In genomic region chr18:11981633-11982366, GRCh38 we compare ENCODE assay signal across 8 cellular contexts. TPM values are rescaled to one million over a fixed set of nuclear protein-coding genes. Genes with fewer than 3 reads are reported as not detected.
A peak's percentile ranks its signal among the peaks of the same experiment; 100 is the strongest.
DNase-seq lines count a peak whose midpoint lies in the region; ATAC-seq, FAIRE-seq and TF ChIP-seq lines count a peak whose summit lies in the region.

No MANE protein-coding gene starts in this region.

- TF ChIP-seq CTCF in BE2C (IDR thresholded peaks at IDR 0.05; ENCODE audit: low read depth, low read length) (no peak), HepG2 (CRISPR knock-in tag; IDR thresholded peaks at IDR 0.05) (no peak)

- TF ChIP-seq RAD21 in HepG2 (CRISPR knock-in tag; IDR thresholded peaks at IDR 0.05): peak; percentile 72

- no peaks in the 10 kb centered on the region for H3K36me3 ChIP-seq in BE2C
- H3K36me3 ChIP-seq in HepG2 (replicated peaks in 1 of 2; ENCODE audit: control insufficient read depth in 1 of 2, insufficient read depth in 2 of 2, low read length in 2 of 2): 0 out of 5 replicates have a peak, but pooled peaks cover 0 to 3% of the 10 kb centered on the region in 2 experiments

- no TSS peak for BruUV-seq in HepG2 (replicated peaks; lab: Mats Ljungman, UMichigan)

- in situ Hi-C loops in SK-MEL-5 (cut with HindIII; ENCODE audit: low pct_unique_long_range_greater_than_20kb, low sequenced_read_pairs): no loop called here
- in situ Hi-C loops in HepG2 (cut with HindIII; ENCODE audit: extremely low pct_ligation_motif_present, low pct_unique_long_range_greater_than_20kb): no loop called here

- H3K4me2 ChIP-seq in HepG2 (ENCODE audit: low read depth, low read length): peak overlapping the region; percentile 87

- H3K4me1 ChIP-seq in BE2C (no peaks in the 10 kb centered on the region), HepG2 (ENCODE audit: insufficient read depth, low read length) (peaks cover 59% of the 10 kb centered on the region)

- H4K20me1 ChIP-seq in HepG2 (ENCODE audit: insufficient read depth, low read length): peaks cover 5% of the 10 kb centered on the region; the same call in 1 of the 2 replicates

- H3K9me3 ChIP-seq in BE2C (no peaks in the 10 kb centered on the region), HepG2 (ENCODE audit: low read length) (no peaks in the 10 kb centered on the region)

- FAIRE-seq in HepG2 (lab: Jason Lieb, UNC): peak; percentile 61

- WGBS in HepG2 (ENCODE audit: low lambda C conversion rate): 0% methylated on average over 13 of the region's 62 CpGs

- ATAC-seq in GM19043 (IDR thresholded peaks at IDR 0.05; ENCODE audit: low read depth, unreplicated experiment): peak; percentile 12
- ATAC-seq in HG03175 (IDR thresholded peaks at IDR 0.05; ENCODE audit: unreplicated experiment): peak; percentile 20
- ATAC-seq in HepG2: peak; percentile 73

- no peak for DNase-seq in BE2C
- DNase-seq in SK-MEL-5 (ENCODE audit: low read depth, low spot score): peak; percentile 40
- peak; percentile 9 for DNase-seq in central memory CD4-positive, alpha-beta T cell
- DNase-seq in HepG2 (ENCODE audit: low spot score): peak; percentile 92
- peak; percentile 49 for DNase-seq in stimulated activated CD8-positive, alpha-beta memory T cell treated with anti-CD3 and anti-CD28 coated beads, Interleukin-4, amount 100 ng/mL, for 48 hours
- no peak for DNase-seq in DMS114 treated with DMSO at 0.1 percent for 48 hours (lab: John Stamatoyannopoulos, UW; ENCODE audit: unreplicated experiment)

- POLR2A ChIA-PET in HepG2 (lab: Yijun Ruan, JAX): interaction anchor here (0.6 to 5.8 kb wide), 20 partner anchors 13 to 976 kb away, joined by 3 to 328 read pairs (median 7); no protein-coding TSS in a partner anchor

- peak overlapping the region; percentile 40 for H3K4me3 ChIP-seq in BE2C (ENCODE audit: low read depth, low read length)
- H3K4me3 ChIP-seq in HepG2 (replicated peaks in 1 of 3; ENCODE audit: insufficient read depth in 1 of 3, low read depth in 2 of 3, low read length in 3 of 3): peak overlapping the region; percentile 72 to 79 (median 78)

- peaks cover 11% of the 10 kb centered on the region for H3K27me3 ChIP-seq in BE2C
- no peaks in the 10 kb centered on the region for H3K27me3 ChIP-seq in HepG2 (ENCODE audit: control insufficient read depth in 1 of 2, insufficient read depth in 2 of 2, low read length in 2 of 2)

- no peak overlapping the region for H2AFZ ChIP-seq in HepG2 (ENCODE audit: low read length)

- CTCF ChIA-PET in HepG2 (lab: Yijun Ruan, JAX; ENCODE audit: low intra/inter-chr PET ratio, low total read pairs): no interaction called here

- peak in 1 of 2 experiments; percentile 75; a peak in 2 of 4 replicates for TF ChIP-seq POLR2A in HepG2 (IDR thresholded peaks at IDR 0.05; ENCODE audit: insufficient read depth in 1 of 2, low read depth in 2 of 2, low read length in 2 of 2)

- TF ChIP-seq EP300 in HepG2 (IDR thresholded peaks at IDR 0.05; ENCODE audit: low read depth in 2 of 2, low read length in 2 of 2) (peak in 1 of 2 experiments; percentile 60; a peak in 2 of 4 replicates), HepG2 (CRISPR knock-in tag; IDR thresholded peaks at IDR 0.05; ENCODE audit: borderline replicate concordance) (no peak)

- intact Hi-C loops in HepG2 (cut with micrococcal nuclease; ENCODE audit: unreplicated experiment): loop anchor here (2.0 kb wide), 3 partner anchors 25 to 57 kb away; no protein-coding TSS in a partner anchor

- peak overlapping the region; percentile 98 for H3K9ac ChIP-seq in HepG2 (ENCODE audit: insufficient read depth, low read depth, low read length)

- H3K27ac ChIP-seq in HepG2 (ENCODE audit: extremely low read length, insufficient read depth, low read length): peak overlapping the region; percentile 100

- H3K79me2 ChIP-seq in HepG2 (ENCODE audit: insufficient read depth, low read length): peaks cover 25% of the 10 kb centered on the region

TF ChIP-seq in HepG2, 621 proteins besides CTCF, POLR2A, EP300 and RAD21 (continues in another document):
- TF ChIP-seq ZNF34 (CRISPR knock-in tag; IDR thresholded peaks at IDR 0.05; ENCODE audit: borderline replicate concordance): no peak
- TF ChIP-seq NKX3-1 (CRISPR knock-in tag; IDR thresholded peaks at IDR 0.05): no peak; the same call in 1 of the 2 replicates
- 0 out of 2 replicates have a peak, but pooled peaks have one; percentile 49 for TF ChIP-seq NR1H2 (CRISPR knock-in tag; IDR thresholded peaks at IDR 0.05; ENCODE audit: borderline replicate concordance, low read depth)
- no peak for TF ChIP-seq SETDB1 (CRISPR knock-in tag; IDR thresholded peaks at IDR 0.05; ENCODE audit: borderline replicate concordance)
- TF ChIP-seq DMTF1 (CRISPR knock-in tag; IDR thresholded peaks at IDR 0.05): no peak
- peak; percentile 25; the same call in 1 of the 2 replicates for TF ChIP-seq ZIK1 (CRISPR knock-in tag; IDR thresholded peaks at IDR 0.05; ENCODE audit: borderline replicate concordance, low read depth)
- TF ChIP-seq NPAS2 (CRISPR knock-in tag; IDR thresholded peaks at IDR 0.05; ENCODE audit: borderline replicate concordance): no peak
- 0 out of 2 replicates have a peak, but pooled peaks have one; percentile 52 for TF ChIP-seq TARDBP (CRISPR knock-in tag; IDR thresholded peaks at IDR 0.05)
- TF ChIP-seq HHEX (CRISPR knock-in tag; IDR thresholded peaks at IDR 0.05): no peak
- TF ChIP-seq NCOR1 (IDR thresholded peaks at IDR 0.05; ENCODE audit: borderline replicate concordance, low read length): peak; percentile 58; the same call in 1 of the 2 replicates
- TF ChIP-seq ZNF512B (CRISPR knock-in tag; IDR thresholded peaks at IDR 0.05; ENCODE audit: borderline replicate concordance): 0 out of 2 replicates have a peak, but pooled peaks have one; percentile 48

RNA-seq across cellular contexts. Expression of gene IMPA2, which starts 0.5 kb away (rescaled TPM):
- 1.2 TPM for polyA plus RNA-seq in BE2C (2012; ENCODE audit: insufficient read depth, insufficient read length, low read depth)
- 15.1 and 18.7 TPM in 2 replicates for total RNA-seq in SK-MEL-5 (2014; rRNA removed; shearing (Covaris generic))
- 25.7 and 26.0 TPM in 2 replicates for polyA plus RNA-seq in SK-MEL-5 (2015; cell fraction: cytosol; rRNA removed)
- polyA plus RNA-seq in SK-MEL-5 (2015; cell fraction: nucleus; rRNA removed): 32.0 and 38.0 TPM in 2 replicates
- total RNA-seq in HepG2 (2016; rRNA removed; fragmentation: Illumina TruSeq; extraction: Trizol): 65.4 and 71.8 TPM in 2 replicates
- total RNA-seq in HepG2 (2016; cell fraction: cytosol; rRNA removed; fragmentation: Illumina TruSeq; extraction: Trizol; ENCODE audit: low read depth): 77.7 and 94.9 TPM in 2 replicates
- 58.3 and 76.5 TPM in 2 replicates for total RNA-seq in HepG2 (2016; cell fraction: insoluble cytoplasmic fraction; rRNA removed; fragmentation: Illumina TruSeq; extraction: Trizol)
- total RNA-seq in HepG2 (2016; cell fraction: membrane; rRNA removed; fragmentation: Illumina TruSeq; extraction: Trizol): 122 and 147 TPM in 2 replicates
- total RNA-seq in HepG2 (2016; cell fraction: nucleus; rRNA removed; fragmentation: Illumina TruSeq; extraction: Trizol): 55.6 and 62.0 TPM in 2 replicates
- 28.8 and 37.8 TPM in 2 replicates for polyA plus RNA-seq in HepG2 (2011; rRNA removed)
- polyA plus RNA-seq in HepG2 (2011; cell fraction: cytosol; rRNA removed): 28.2 and 43.4 TPM in 2 replicates
- polyA plus RNA-seq in HepG2 (2011; cell fraction: nucleus; rRNA removed): 104 and 146 TPM in 2 replicates
- 56.2 and 62.5 TPM in 2 replicates for polyA plus RNA-seq in HepG2 (2012)
- polyA plus RNA-seq in HepG2 (2016; cell fraction: cytosol; fragmentation: Illumina TruSeq; extraction: Trizol; ENCODE audit: low read depth): 83.4 and 111 TPM in 2 replicates
- polyA plus RNA-seq in HepG2 (2016; cell fraction: insoluble cytoplasmic fraction; fragmentation: Illumina TruSeq; extraction: Trizol; ENCODE audit: low read depth): 68.3 and 79.3 TPM in 2 replicates
- polyA plus RNA-seq in HepG2 (2016; cell fraction: membrane; fragmentation: Illumina TruSeq; extraction: Trizol; ENCODE audit: low read depth): 118 and 138 TPM in 2 replicates
- 90.9 and 102 TPM in 2 replicates for polyA plus RNA-seq in HepG2 (2016; cell fraction: nucleus; fragmentation: Illumina TruSeq; extraction: Trizol; ENCODE audit: insufficient read depth, low read depth)
- polyA minus RNA-seq in HepG2 (2011; rRNA and poly(A)+ RNA removed; ENCODE audit: low replicate concordance): 45.6 and 172 TPM in 2 replicates
- 12.3 and 17.3 TPM in 2 replicates for polyA minus RNA-seq in HepG2 (2011; cell fraction: cytosol; rRNA and poly(A)+ RNA removed)
- 22.8 and 37.2 TPM in 2 replicates for polyA minus RNA-seq in HepG2 (2011; cell fraction: nucleus; rRNA and poly(A)+ RNA removed)

Comparison
In these comparisons a context has a peak if more than half of its experiments do, and no peak if none do; other contexts are left out.
1. DNase-seq: peak in SK-MEL-5 (single experiment), central memory CD4-positive, alpha-beta T cell (single experiment), HepG2 (single experiment) and stimulated activated CD8-positive, alpha-beta memory T cell treated with anti-CD3 and anti-CD28 coated beads, Interleukin-4, amount 100 ng/mL, for 48 hours (single experiment); none in BE2C (single experiment) and DMS114 treated with DMSO at 0.1 percent for 48 hours (single experiment).
2. ATAC-seq: peak in every context shown above with its lines; median percentile 73 in HepG2; 20 in HG03175; 12 in GM19043.